8 cellular contexts compared by ENCODE assay signal in the genomic region with DNA sequence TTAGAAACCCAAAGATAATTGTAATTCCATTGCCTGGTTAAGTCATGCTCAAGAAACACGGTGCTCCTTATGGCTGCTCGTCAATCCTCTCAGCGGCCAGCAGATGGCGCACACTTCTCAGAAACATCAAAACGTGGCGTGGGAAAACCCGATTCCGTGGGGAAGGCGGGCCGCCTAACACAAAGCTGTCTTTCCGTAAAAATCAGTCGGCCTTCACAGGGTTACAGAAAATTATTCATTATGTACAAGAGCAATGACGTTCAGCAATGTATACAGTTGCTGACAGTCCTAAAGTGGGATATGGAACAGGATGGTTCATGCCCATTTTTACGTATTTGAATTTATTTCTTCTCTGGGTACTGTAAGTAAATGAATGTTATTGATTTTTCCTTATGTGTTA.
A peak's percentile ranks its signal among the peaks of the same experiment; 100 is the strongest.
DNase-seq lines count a peak whose midpoint lies in the region; ATAC-seq and TF ChIP-seq lines count a peak whose summit lies in the region.

No MANE protein-coding gene starts in this region.

- H3K27me3 ChIP-seq in ascending aorta: no peaks in the 10 kb centered on the region

- CTCF ChIA-PET in T-cell (lab: Charles Lee): interaction anchor here (0.6 to 2.7 kb wide), 11 partner anchors 9 to 865 kb away, joined by 3 to 13 read pairs (median 4); no protein-coding TSS in a partner anchor

- peaks cover 0 to 3% of the 10 kb centered on the region in 2 donors for H3K4me1 ChIP-seq in ascending aorta

- no peak overlapping the region for H3K27ac ChIP-seq in ascending aorta

- H3K4me1 Mint-ChIP-seq in T-cell: peaks cover 2 to 6% (median 4%) of the 10 kb centered on the region in 3 donors

- POLR2A ChIA-PET in T-cell (lab: Charles Lee): no interaction called here

- peak; percentile 88 for DNase-seq in DMS 273 (lab: John Stamatoyannopoulos, UW; ENCODE audit: unreplicated experiment)
- no peak for DNase-seq in LNCaP clone FGC (ENCODE audit: low read depth)
- peak in 32 of 34 experiments; percentile 8 to 55 (median 31) for DNase-seq in T-cell
- peak in 1 of 2 donors; percentile 84 for DNase-seq in ascending aorta (ENCODE audit: low spot score in 2 of 2)
- DNase-seq in hepatic stellate cell (ENCODE audit: low spot score): peak; percentile 35
- DNase-seq in sciatic nerve (ENCODE audit: low spot score): peak; percentile 85

- no peak overlapping the region for H3K4me3 Mint-ChIP-seq in T-cell

- peaks cover 13 to 17% of the 10 kb centered on the region in 2 donors for H3K27me3 Mint-ChIP-seq in T-cell

- H3K9me3 ChIP-seq in ascending aorta: no peaks in the 10 kb centered on the region

- no peaks in the 10 kb centered on the region for H3K36me3 ChIP-seq in ascending aorta

- peak; percentile 64 for ATAC-seq in GM21447 (IDR thresholded peaks at IDR 0.05; ENCODE audit: unreplicated experiment)
- peak; percentile 43 to 65 (median 59) for ATAC-seq in T-cell (replicated peaks in 1 of 4)
- ATAC-seq in sciatic nerve: peak; percentile 75
- no peak for ATAC-seq in GM21737 (IDR thresholded peaks at IDR 0.05; ENCODE audit: unreplicated experiment)

- H3K27ac Mint-ChIP-seq in T-cell: no peak overlapping the region

- no peak overlapping the region for H3K4me3 ChIP-seq in LNCaP clone FGC (ENCODE audit: low read depth, low read length)
- peak overlapping the region in 1 of 2 donors; percentile 42 for H3K4me3 ChIP-seq in ascending aorta

- H3K9me3 Mint-ChIP-seq in T-cell: no peaks in the 10 kb centered on the region

- TF ChIP-seq CTCF in LNCaP clone FGC (IDR thresholded peaks at IDR 0.05; ENCODE audit: control insufficient read depth, extremely low read depth, insufficient read depth): peak; percentile 91
- TF ChIP-seq CTCF in ascending aorta (IDR thresholded peaks at IDR 0.05): peak; percentile 65 to 90 (median 88)

- no peaks in the 10 kb centered on the region for H3K36me3 Mint-ChIP-seq in T-cell

- intact Hi-C loops in ascending aorta (cut with DNase I): loop anchor here (2.0 to 10.0 kb wide), 6 partner anchors 475 to 857 kb away; no protein-coding TSS in a partner anchor
- intact Hi-C loops in sciatic nerve (cut with DNase I): no loop called here
